ENCODE assay signal across 23 cellular contexts in genomic region chr4:41331224-41331623, GRCh38.
DNase-seq lines count a peak whose midpoint lies in the region; ATAC-seq, FAIRE-seq and TF ChIP-seq lines count a peak whose summit lies in the region.
"Had no signal": no experiment of that assay in that cellular context is flagged by ENCODE, and none has a peak within 500 bp of the region (broad histone marks: within the 10 kb centered on the region; RNA-seq: fewer than 3 reads in every experiment).

No MANE protein-coding gene starts in this region.

- no peak overlapping the region for H3K9ac ChIP-seq in kidney (ENCODE audit: low read length in 2 of 2)

- ATAC-seq in GM21528 (IDR thresholded peaks at IDR 0.05; ENCODE audit: low FRiP score, unreplicated experiment) = no peak
- ATAC-seq: K562 had no signal

- DNase-seq in EH (ENCODE audit: low read depth) = peak; percentile 39
- peak; percentile 72 for DNase-seq in M059J (ENCODE audit: low read depth)
- peak; percentile 34 for DNase-seq in iris pigment epithelial cell (ENCODE audit: low read depth)
- DNase-seq in A673 (ENCODE audit: low spot score) = no peak
- no peak for DNase-seq in NCI-H1048 (lab: John Stamatoyannopoulos, UW)
- DNase-seq in kidney = no peak
- DNase-seq: BE2C; Calu3; CD4-positive, alpha-beta T cell; MV-4-11; NCI-H1417; NCI-H187; NCI-H2107; NCI-H2227 treated with DMSO at 0.1 percent for 48 hours; NCI-H510A treated with DMSO at 0.1 percent for 48 hours; NCI-H82; RPMI8226; SHP77 treated with DMSO at 0.1 percent for 48 hours had no signal

- no peaks in the 10 kb centered on the region for H3K4me1 ChIP-seq in A673 (ENCODE audit: insufficient read depth, low read length, poor library complexity, severe bottlenecking)
- H3K4me1 ChIP-seq in kidney (ENCODE audit: control insufficient read depth in 1 of 2, insufficient read depth in 1 of 2, low read depth in 1 of 2, low read length in 2 of 2) = peaks cover 0 to 1% of the 10 kb centered on the region in 2 donors

- no TSS peak for BruUV-seq in A673 (replicated peaks; lab: Mats Ljungman, UMichigan)

- CTCF ChIA-PET in A673 (lab: Charles Lee) = no interaction called here

- H3K4me3 ChIP-seq in A673 (ENCODE audit: low read depth, low read length, poor library complexity, severe bottlenecking) (no peak overlapping the region), kidney (ENCODE audit: low read length in 2 of 2) (no peak overlapping the region)
- H3K4me3 ChIP-seq: K562 had no signal

- H3K36me3 ChIP-seq in A673 (ENCODE audit: insufficient read depth, low read length, poor library complexity, severe bottlenecking) (no peaks in the 10 kb centered on the region), kidney (ENCODE audit: control insufficient read depth in 1 of 2, insufficient read depth in 2 of 2, low read length in 2 of 2) (no peaks in the 10 kb centered on the region)
- H3K36me3 ChIP-seq: BE2C had no signal

- H3K27me3 ChIP-seq in A673 (replicated peaks; ENCODE audit: insufficient read depth, low read depth, low read length, poor library complexity) = no peaks in the 10 kb centered on the region
- H3K27me3 ChIP-seq: BE2C had no signal

- POLR2A ChIA-PET in A673 (lab: Charles Lee; ENCODE audit: low non-redundant PET) = no interaction called here

- TF ChIP-seq CTCF in A673 (conservative IDR thresholded peaks at IDR 0.05; ENCODE audit: low read depth, low read length) (no peak), kidney (IDR thresholded peaks at IDR 0.05; ENCODE audit: borderline replicate concordance, extremely low read depth, insufficient read depth) (no peak)

- intact Hi-C loops in A673 (cut with micrococcal nuclease; ENCODE audit: unreplicated experiment) = no loop called here
- intact Hi-C loops in kidney (cut with DNase I) = no loop called here

- no peaks in the 10 kb centered on the region for H3K9me3 ChIP-seq in A673 (ENCODE audit: low read depth, low read length, poor library complexity, severe bottlenecking)
- no peaks in the 10 kb centered on the region for H3K9me3 ChIP-seq in kidney (ENCODE audit: control insufficient read depth in 1 of 2, low read length in 2 of 2)
- H3K9me3 ChIP-seq: BE2C had no signal

- H3K27ac ChIP-seq in A673 (ENCODE audit: low read depth, low read length, poor library complexity, severe bottlenecking) = no peak overlapping the region
- no peak overlapping the region for H3K27ac ChIP-seq in kidney (ENCODE audit: low read depth in 2 of 2, low read length in 2 of 2)

- no peak for FAIRE-seq in kidney (lab: Jason Lieb, UNC)
- FAIRE-seq: GM12891, GM18507, H1, K562 had no signal

Comparison
In these comparisons a context has a peak if more than half of its experiments do, and no peak if none do; other contexts are left out.
1. DNase-seq: peak in EH (single experiment), M059J (single experiment) and iris pigment epithelial cell (single experiment); none in A673 (single experiment), NCI-H1048 (single experiment) and kidney (single experiment).